ENCODE assay signal across 22 cellular contexts in genomic region chr14:89592961-89593360, GRCh38.
"Had no signal": no experiment of that assay in that cellular context is flagged by ENCODE, and none has a peak within 500 bp of the region (broad histone marks: within the 10 kb centered on the region; RNA-seq: fewer than 3 reads in every experiment).

No MANE protein-coding gene starts in this region.

- H3K4me3 Mint-ChIP-seq: effector memory CD8-positive, alpha-beta T cell; type B pancreatic cell had no signal

- H3K27me3 Mint-ChIP-seq: effector memory CD8-positive, alpha-beta T cell; type B pancreatic cell had no signal

- H3K27me3 ChIP-seq: esophagus squamous epithelium, gastroesophageal sphincter, neutrophil, spleen, suprapubic skin, thyroid gland, uterus had no signal

- H3K9me3 ChIP-seq: neutrophil, thyroid gland had no signal

- ATAC-seq: effector memory CD8-positive, alpha-beta T cell; gastroesophageal sphincter; lower lobe of right lung; psoas muscle; sciatic nerve had no signal

- H3K27ac ChIP-seq: esophagus squamous epithelium, gastroesophageal sphincter, left ventricle myocardium inferior, lower lobe of right lung, neutrophil, psoas muscle, spleen, suprapubic skin, thyroid gland, uterus had no signal

- H3K4me3 ChIP-seq: esophagus squamous epithelium, gastroesophageal sphincter, left ventricle myocardium inferior, lower lobe of right lung, psoas muscle, spleen, suprapubic skin, thyroid gland, uterus had no signal

- H3K4me1 ChIP-seq: esophagus squamous epithelium, suprapubic skin, thyroid gland, uterus had no signal

- H3K36me3 ChIP-seq: esophagus squamous epithelium, gastroesophageal sphincter, lower lobe of right lung, neutrophil, suprapubic skin, thyroid gland, uterus had no signal

- DNase-seq: effector memory CD8-positive, alpha-beta T cell; esophagus squamous epithelium; foreskin fibroblast; glutamatergic neuron; islet precursor cell; left ventricle myocardium inferior; lower lobe of right lung; mesenchymal stem cell; midbrain; psoas muscle; retina; spleen; stimulated activated CD4-positive, alpha-beta T cell treated with anti-CD3 and anti-CD28 coated beads, Interleukin-2, amount 100 ng/mL, for 24 hours; stimulated activated CD4-positive, alpha-beta T cell treated with anti-CD3 and anti-CD28 coated beads, Interleukin-4, amount 100 ng/mL, for 4 hours; stimulated activated naive CD4-positive, alpha-beta T cell; thyroid gland; uterus had no signal

- H3K27ac Mint-ChIP-seq: type B pancreatic cell had no signal
